20 cellular contexts compared by ENCODE assay signal in the genomic region with DNA sequence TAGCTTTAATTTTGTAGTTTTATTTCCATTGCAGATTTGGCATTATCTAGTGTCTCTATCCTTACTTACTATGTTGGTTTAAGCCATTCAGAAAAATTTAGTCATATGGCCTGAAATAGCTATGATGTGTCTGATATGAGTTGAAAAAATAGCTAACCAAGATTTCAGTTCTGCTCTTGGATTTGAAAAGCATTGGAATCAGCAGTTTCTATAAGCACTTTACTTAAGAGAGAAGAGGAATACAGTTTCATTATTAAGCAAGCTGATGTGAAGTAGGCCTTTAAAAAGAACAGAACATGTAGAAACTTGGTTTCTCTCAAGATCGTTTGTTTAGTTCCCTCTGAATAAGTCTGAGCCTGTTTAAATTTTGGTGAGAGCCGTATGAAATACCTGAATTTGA. TPM values are rescaled to one million over a fixed set of nuclear protein-coding genes. Genes with fewer than 3 reads are reported as not detected.
DNase-seq lines count a peak whose midpoint lies in the region; ATAC-seq and TF ChIP-seq lines count a peak whose summit lies in the region.
"Had no signal": no experiment of that assay in that cellular context is flagged by ENCODE, and none has a peak within 500 bp of the region (broad histone marks: within the 10 kb centered on the region; RNA-seq: fewer than 3 reads in every experiment).

No MANE protein-coding gene starts in this region.

- no peak for TF ChIP-seq POLR2A in thyroid gland (IDR thresholded peaks at IDR 0.05)

- DNase-seq in Right ventricle myocardium superior (no peak), cardiac septum (ENCODE audit: low spot score) (no peak), chondrocyte (ENCODE audit: low spot score) (no peak), midbrain (lab: John Stamatoyannopoulos, UW) (peak; percentile 34), thyroid gland (no peak), HuH-7 (ENCODE audit: low spot score) (no peak), C1 segment of cervical spinal cord (lab: John Stamatoyannopoulos, UW) (no peak)
- DNase-seq: aorta; central memory CD4-positive, alpha-beta T cell; COR-L47; H9; NCI-H1092; NCI-H187; T-helper 9 cell had no signal

- no peak for TF ChIP-seq CTCF in chondrocyte (IDR thresholded peaks at IDR 0.05)
- no peak for TF ChIP-seq CTCF in thyroid gland (IDR thresholded peaks at IDR 0.05)

- H3K9me3 ChIP-seq in thyroid gland: no peaks in the 10 kb centered on the region

- peaks cover 24 to 26% of the 10 kb centered on the region in 2 donors for H3K4me1 ChIP-seq in thyroid gland

- 31 to 39% methylated on average over 2 of the region's 2 CpGs for WGBS in thyroid gland, 2 donors

- ATAC-seq in Right ventricle myocardium superior (ENCODE audit: poor library complexity) (peak; percentile 50), GM21447 (IDR thresholded peaks at IDR 0.05; ENCODE audit: unreplicated experiment) (no peak)
- ATAC-seq: left lobe of liver, WTC11 had no signal

- no peak overlapping the region for H3K4me3 ChIP-seq in thyroid gland (replicated peaks in 1 of 3)

- peak overlapping the region; percentile 86 for H3K27ac Mint-ChIP-seq in chondrocyte (ENCODE audit: unreplicated experiment)
- H3K27ac Mint-ChIP-seq: activated naive CD8-positive, alpha-beta T cell; B cell; H9; WTC11 had no signal

- peak overlapping the region; percentile 50 to 77 (median 60) for H3K27ac ChIP-seq in thyroid gland

- no peaks in the 10 kb centered on the region for H3K27me3 ChIP-seq in thyroid gland

- H3K36me3 Mint-ChIP-seq in chondrocyte (ENCODE audit: low read depth): peaks cover 2% of the 10 kb centered on the region
- H3K36me3 Mint-ChIP-seq: activated naive CD8-positive, alpha-beta T cell; WTC11 had no signal

- H3K27me3 Mint-ChIP-seq in chondrocyte (ENCODE audit: low read depth): no peaks in the 10 kb centered on the region
- H3K27me3 Mint-ChIP-seq: B cell had no signal

- H3K36me3 ChIP-seq in thyroid gland: no peaks in the 10 kb centered on the region

- no peak overlapping the region for H3K4me3 Mint-ChIP-seq in chondrocyte (ENCODE audit: unreplicated experiment)
- H3K4me3 Mint-ChIP-seq: activated naive CD8-positive, alpha-beta T cell; B cell; H9; WTC11 had no signal

- peaks cover 41% of the 10 kb centered on the region for H3K4me1 Mint-ChIP-seq in chondrocyte (ENCODE audit: low read depth)
- H3K4me1 Mint-ChIP-seq: B cell had no signal

- no peaks in the 10 kb centered on the region for H3K9me3 Mint-ChIP-seq in chondrocyte (ENCODE audit: low read depth)
- H3K9me3 Mint-ChIP-seq: H9, WTC11 had no signal

- intact Hi-C loops in Right ventricle myocardium superior (cut with DNase I) (no loop called here), cardiac septum (cut with DNase I) (no loop called here), thyroid gland (cut with DNase I) (no loop called here)

RNA-seq across cellular contexts. Expression of gene LPCAT2, which starts 25.9 kb away (rescaled TPM):
- 9.6 TPM for total RNA-seq in Right ventricle myocardium superior
- total RNA-seq in cardiac septum: 8.5 TPM
- 15.2 to 18.7 TPM (median 17.4 TPM) in 3 replicates for total RNA-seq in chondrocyte
- 100 to 1,000 TPM; 115 to 274 (median 214) TPM for total RNA-seq in thyroid gland

RNA-seq across cellular contexts. Expression of gene CAPNS2, which starts 31.7 kb away (rescaled TPM):
- total RNA-seq in Right ventricle myocardium superior (not detected), cardiac septum (0.57 TPM), chondrocyte (0.35 to 0.56 TPM (median 0.36 TPM) in 3 replicates), thyroid gland (10 to 100 TPM in 1 of 4 donors, 1 to 10 TPM in 3; 6.9 to 10.6 (median 8.3) TPM)
- total RNA-seq: B cell, H9, left lobe of liver, mononuclear cell had no signal

RNA-seq across cellular contexts. Expression of gene MMP2, which starts 55.8 kb away (rescaled TPM):
- total RNA-seq in Right ventricle myocardium superior (102 TPM), cardiac septum (83.8 TPM), chondrocyte (216 to 276 TPM (median 227 TPM) in 3 replicates), thyroid gland (100 to 1,000 TPM in 3 of 4 donors, 10 to 100 TPM in 1; 94.9 to 286 (median 216) TPM)
- total RNA-seq: B cell had no signal
